ENCODE assay signal across 8 cellular contexts in the genomic region with DNA sequence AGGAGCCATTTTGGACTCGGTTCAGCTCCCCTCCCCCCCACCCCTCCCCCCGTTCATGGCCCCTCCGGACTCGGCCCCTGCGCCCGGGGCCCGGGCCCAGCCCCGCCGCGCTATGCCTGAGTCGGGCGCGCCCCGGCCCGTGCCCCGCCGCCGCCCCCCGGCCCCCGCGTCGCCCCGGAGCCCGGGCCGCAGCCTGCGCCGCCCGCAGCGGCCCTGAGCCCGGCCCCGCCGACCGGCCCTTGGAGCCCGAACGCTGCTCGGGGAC. TPM values are rescaled to one million over a fixed set of nuclear protein-coding genes. Genes with fewer than 3 reads are reported as not detected.
DNase-seq lines count a peak whose midpoint lies in the region; ATAC-seq and TF ChIP-seq lines count a peak whose summit lies in the region.

No MANE protein-coding gene starts in this region.

- no peaks in the 10 kb centered on the region for H3K79me2 ChIP-seq in SU-DHL-6 (ENCODE audit: insufficient read depth, low read length)
- H3K79me2 ChIP-seq in smooth muscle cell (ENCODE audit: low read depth) = peaks cover 38% of the 10 kb centered on the region

- H3K27ac Mint-ChIP-seq in glutamatergic neuron (ENCODE audit: unreplicated experiment) = no peak overlapping the region

- H3K9ac ChIP-seq in SU-DHL-6 (ENCODE audit: low read length) = peak overlapping the region; percentile 41; the same call in 1 of the 2 replicates
- peak overlapping the region; percentile 73 for H3K9ac ChIP-seq in smooth muscle cell (ENCODE audit: low read depth)

- H3K4me3 ChIP-seq in SU-DHL-6 (ENCODE audit: insufficient read depth, low read length, poor library complexity, severe bottlenecking) (peak overlapping the region; percentile 46), smooth muscle cell (peak overlapping the region; percentile 89)

- intact Hi-C loops in posterior vena cava (cut with DNase I) = no loop called here

- H3K4me3 Mint-ChIP-seq in glutamatergic neuron (ENCODE audit: unreplicated experiment) = peak overlapping the region; percentile 57

- H3K27me3 ChIP-seq in SU-DHL-6 (ENCODE audit: low read length) (no peaks in the 10 kb centered on the region), smooth muscle cell (ENCODE audit: low read depth) (no peaks in the 10 kb centered on the region)

- DNase-seq in glutamatergic neuron = no peak
- no peak for DNase-seq in smooth muscle cell (lab: John Stamatoyannopoulos, UW; ENCODE audit: unreplicated experiment)
- no peak for DNase-seq in KBM-7
- no peak for DNase-seq in activated effector memory CD4-positive, alpha-beta T cell treated with Interleukin-2 at 50 U/mL for 16 hours
- DNase-seq in posterior vena cava (ENCODE audit: low spot score) = no peak

- no peaks in the 10 kb centered on the region for H3F3A ChIP-seq in SU-DHL-6 (ENCODE audit: insufficient read depth)
- H3F3A ChIP-seq in smooth muscle cell (ENCODE audit: low read depth) = no peaks in the 10 kb centered on the region

- no peaks in the 10 kb centered on the region for H3K36me3 ChIP-seq in SU-DHL-6 (ENCODE audit: low read length)
- H3K36me3 ChIP-seq in smooth muscle cell (ENCODE audit: low read depth) = no peaks in the 10 kb centered on the region

- peaks cover 14% of the 10 kb centered on the region for H3K9me3 Mint-ChIP-seq in glutamatergic neuron (ENCODE audit: unreplicated experiment)

- peaks cover 20% of the 10 kb centered on the region for H3K27me3 Mint-ChIP-seq in glutamatergic neuron (ENCODE audit: unreplicated experiment)

- no peaks in the 10 kb centered on the region for H3K9me2 ChIP-seq in SU-DHL-6 (replicated peaks; ENCODE audit: insufficient read depth, low read length)

- no peaks in the 10 kb centered on the region for H3K9me3 ChIP-seq in SU-DHL-6 (ENCODE audit: insufficient read depth, low read length)
- H3K9me3 ChIP-seq in smooth muscle cell (replicated peaks; ENCODE audit: low read depth) = no peaks in the 10 kb centered on the region

- H3K4me1 Mint-ChIP-seq in glutamatergic neuron (ENCODE audit: low read depth, unreplicated experiment) = peaks cover 16% of the 10 kb centered on the region

- peak; percentile 7 for ATAC-seq in GM21717 (IDR thresholded peaks at IDR 0.05; ENCODE audit: unreplicated experiment)
- ATAC-seq in HG02571 (IDR thresholded peaks at IDR 0.05; ENCODE audit: unreplicated experiment) = no peak

- under 1% methylated on average over 36 of the region's 36 CpGs for WGBS in smooth muscle cell (ENCODE audit: low lambda C conversion rate)

- no peaks in the 10 kb centered on the region for H4K20me1 ChIP-seq in SU-DHL-6 (ENCODE audit: low read depth, low read length)
- peaks cover 39% of the 10 kb centered on the region for H4K20me1 ChIP-seq in smooth muscle cell (ENCODE audit: low read depth)

- H2AFZ ChIP-seq in SU-DHL-6 (ENCODE audit: low read depth, low read length, severe bottlenecking) = no peak overlapping the region
- H2AFZ ChIP-seq in smooth muscle cell (ENCODE audit: low read depth) = no peak overlapping the region

- TF ChIP-seq CTCF in SU-DHL-6 (IDR thresholded peaks at IDR 0.05; ENCODE audit: insufficient read depth, low read length, poor library complexity, severe bottlenecking) (no peak), glutamatergic neuron (IDR thresholded peaks at IDR 0.05; ENCODE audit: partially characterized antibody, unreplicated experiment) (no peak), smooth muscle cell (IDR thresholded peaks at IDR 0.05; ENCODE audit: borderline replicate concordance, insufficient read depth, poor library complexity, severe bottlenecking) (no peak)

- H3K4me1 ChIP-seq in smooth muscle cell (ENCODE audit: low read depth) = peaks cover 9% of the 10 kb centered on the region

- H3K36me3 Mint-ChIP-seq in glutamatergic neuron (ENCODE audit: unreplicated experiment) = no peaks in the 10 kb centered on the region

- in situ Hi-C loops in KBM-7 (cut with MboI; ENCODE audit: low pct_unique_long_range_greater_than_20kb, low sequenced_read_pairs) = no loop called here

- H3K4me2 ChIP-seq in SU-DHL-6 (ENCODE audit: low read depth, low read length, poor library complexity, severe bottlenecking) (peak overlapping the region; percentile 56), smooth muscle cell (peak overlapping the region; percentile 99)

- H3K27ac ChIP-seq in SU-DHL-6 (ENCODE audit: low read depth, low read length) (no peak overlapping the region), smooth muscle cell (ENCODE audit: low read depth) (no peak overlapping the region)

RNA-seq across cellular contexts. Expression of a gene that starts 0.2 kb away (rescaled TPM):
- total RNA-seq in glutamatergic neuron (ENCODE audit: unreplicated experiment) (122 TPM), smooth muscle cell (8.6 and 10.0 TPM in 2 replicates), posterior vena cava (1 to 10 TPM; 2.7 to 2.8 TPM)
- polyA plus RNA-seq in smooth muscle cell = 2.1 and 7.5 TPM in 2 replicates

RNA-seq across cellular contexts. Expression of a gene that starts 42.3 kb away (rescaled TPM):
- total RNA-seq in glutamatergic neuron (ENCODE audit: unreplicated experiment) = 20.9 TPM
- total RNA-seq in smooth muscle cell = 5.2 and 7.7 TPM in 2 replicates
- 3.9 and 9.4 TPM in 2 replicates for polyA plus RNA-seq in smooth muscle cell
- 10 to 100 TPM; 12.3 to 14.7 TPM for total RNA-seq in posterior vena cava

Comparison
In these comparisons a context has a peak if more than half of its experiments do, and no peak if none do; other contexts are left out.
1. RNA of a gene that starts 0.2 kb away (total RNA-seq): 122 TPM in glutamatergic neuron (single experiment); 8.6 to 10.0 TPM in smooth muscle cell and 2.7 to 2.8 TPM in posterior vena cava; every median in the first group is over 10 times any median in the second.